ENCODE assay signal across 2 cellular contexts in genomic region chr6:112863753-112864152, GRCh38.
TF ChIP-seq lines count a peak whose summit lies in the region.

No MANE protein-coding gene starts in this region.

TF ChIP-seq in HEK293, 187 proteins besides CTCF, POLR2A, EP300 and RAD21 (continued from another document):
- no peak for TF ChIP-seq ZNF548 (tag by site-specific recombination; IDR thresholded peaks at IDR 0.05)

TF ChIP-seq in K562, 482 proteins besides CTCF, POLR2A, EP300 and RAD21 (continued from another document):
- no peak for TF ChIP-seq ETV6 (IDR thresholded peaks at IDR 0.05; ENCODE audit: borderline replicate concordance in 1 of 2, low read depth in 2 of 2, low read length in 1 of 2)
- TF ChIP-seq ETV6 (CRISPR knock-in tag; IDR thresholded peaks at IDR 0.05; ENCODE audit: borderline replicate concordance), result no peak
- TF ChIP-seq NR1H2 (CRISPR knock-in tag; IDR thresholded peaks at IDR 0.05), result no peak
- TF ChIP-seq GTF2A2 (tag; IDR thresholded peaks at IDR 0.05), result no peak
- TF ChIP-seq KAT7 (CRISPR knock-in tag; IDR thresholded peaks at IDR 0.05; ENCODE audit: borderline replicate concordance), result no peak
- no peak for TF ChIP-seq SREBF1 (IDR thresholded peaks at IDR 0.05; ENCODE audit: borderline replicate concordance, low read depth, low read length)
- TF ChIP-seq TCF3 (CRISPR knock-in tag; IDR thresholded peaks at IDR 0.05), result no peak
- TF ChIP-seq HLTF (IDR thresholded peaks at IDR 0.05), result no peak
- TF ChIP-seq ZBTB11 (CRISPR knock-in tag; IDR thresholded peaks at IDR 0.05), result no peak
